Comparison of ENCODE assay signal across 8 cellular contexts in the genomic region with DNA sequence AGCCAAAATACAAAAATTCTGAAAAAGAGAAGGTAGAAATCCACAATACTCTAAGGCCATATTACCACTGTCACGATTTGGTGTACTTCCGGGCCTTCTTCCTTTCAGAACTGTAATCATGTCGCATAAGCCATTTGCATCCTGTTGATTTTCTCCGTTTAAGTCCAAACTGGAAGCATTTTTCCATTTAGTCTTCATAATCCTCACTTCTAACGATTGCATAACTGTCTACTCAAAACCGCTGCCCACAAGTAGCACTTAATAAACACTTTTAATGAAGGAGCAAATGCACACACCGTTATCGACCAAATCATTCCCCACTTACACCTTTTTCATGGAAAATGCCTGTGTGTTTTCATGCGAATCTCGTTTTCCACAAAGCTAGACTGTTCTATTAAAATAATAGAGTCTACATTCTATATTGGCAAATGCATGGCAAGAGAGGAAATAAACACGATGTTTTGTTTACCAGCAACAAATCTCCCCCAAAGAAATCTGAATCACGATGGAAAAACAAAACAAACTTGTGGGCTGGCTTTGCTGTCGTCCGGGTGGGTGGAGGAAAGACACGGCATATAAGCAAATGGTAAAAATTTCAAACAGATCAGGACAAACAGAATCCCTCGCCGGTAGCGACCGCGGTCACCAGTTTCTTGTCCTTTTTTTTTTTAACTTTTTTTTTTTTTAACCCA. TPM values are rescaled to one million over a fixed set of nuclear protein-coding genes. Genes with fewer than 3 reads are reported as not detected.
DNase-seq lines count a peak whose midpoint lies in the region; ATAC-seq and TF ChIP-seq lines count a peak whose summit lies in the region.

No MANE protein-coding gene starts in this region.

- no peak overlapping the region for H4K8ac ChIP-seq in trophoblast cell (ENCODE audit: low read depth, low read length)

- H3K4me3 ChIP-seq in foreskin fibroblast (ENCODE audit: low read depth in 1 of 2, low read length in 2 of 2): peak overlapping the region; percentile 88 to 92
- peak overlapping the region; percentile 97 for H3K4me3 ChIP-seq in trophoblast cell (ENCODE audit: low read depth, low read length)

- H3K9me3 Mint-ChIP-seq in CD14-positive monocyte: no peaks in the 10 kb centered on the region
- H3K9me3 Mint-ChIP-seq in activated B cell treated with CpG ODN at 0.5 μM for 24 hours: no peaks in the 10 kb centered on the region

- no peak overlapping the region for H4K12ac ChIP-seq in trophoblast cell (ENCODE audit: low read depth, low read length)

- peak overlapping the region; percentile 34 to 88 (median 79) for H3K27ac Mint-ChIP-seq in CD14-positive monocyte
- peak overlapping the region; percentile 75 for H3K27ac Mint-ChIP-seq in activated B cell treated with CpG ODN at 0.5 μM for 24 hours

- peaks cover 0 to 2% of the 10 kb centered on the region in 2 experiments for H3K36me3 ChIP-seq in trophoblast cell (ENCODE audit: control insufficient read depth in 1 of 2, insufficient read depth in 2 of 2, low read length in 2 of 2)

- peaks cover 0 to 2% of the 10 kb centered on the region in 2 experiments for H3K4me1 ChIP-seq in trophoblast cell (ENCODE audit: control insufficient read depth in 1 of 2, insufficient read depth in 2 of 2, low read length in 2 of 2)

- no peak overlapping the region for H3K9ac ChIP-seq in trophoblast cell (ENCODE audit: low read length)

- TF ChIP-seq CTCF in CD14-positive monocyte (IDR thresholded peaks at IDR 0.05): no peak
- TF ChIP-seq CTCF in activated B cell treated with CpG ODN at 0.5 μM for 24 hours (IDR thresholded peaks at IDR 0.05): no peak
- no peak for TF ChIP-seq CTCF in foreskin fibroblast (IDR thresholded peaks at IDR 0.05; ENCODE audit: low read depth, low read length)

- intact Hi-C loops in CD14-positive monocyte (cut with micrococcal nuclease): loop anchor here in 1 of 2 donors (10.0 kb wide), 1 partner anchor 1078 kb away; a partner anchor contains a TSS
- intact Hi-C loops in activated B cell treated with CpG ODN at 0.5 μM for 24 hours (cut with micrococcal nuclease): loop anchor here (5.0 kb wide), 2 partner anchors 950 to 1230 kb away; a partner anchor contains a TSS

- H3K27me3 ChIP-seq in trophoblast cell (ENCODE audit: insufficient read depth, low read length): no peaks in the 10 kb centered on the region

- H3K23ac ChIP-seq in trophoblast cell (ENCODE audit: low read length): no peak overlapping the region

- H3K4me3 Mint-ChIP-seq in CD14-positive monocyte (peak overlapping the region; percentile 94 to 95), activated B cell treated with CpG ODN at 0.5 μM for 24 hours (peak overlapping the region; percentile 94)

- peaks cover 9% of the 10 kb centered on the region for H3K79me2 ChIP-seq in trophoblast cell (ENCODE audit: control insufficient read depth, insufficient read depth, low read length, poor library complexity)

- H2BK120ac ChIP-seq in trophoblast cell (ENCODE audit: insufficient read depth, low read length, poor library complexity): no peak overlapping the region

- H3K36me3 Mint-ChIP-seq in CD14-positive monocyte: peaks cover 16 to 19% of the 10 kb centered on the region in 2 donors
- H3K36me3 Mint-ChIP-seq in activated B cell treated with CpG ODN at 0.5 μM for 24 hours (ENCODE audit: low read depth): peaks cover 10% of the 10 kb centered on the region

- H3K27me3 Mint-ChIP-seq in CD14-positive monocyte (ENCODE audit: low read depth in 3 of 3) (peaks cover 0 to 2% (median 0%) of the 10 kb centered on the region in 3 donors), activated B cell treated with CpG ODN at 0.5 μM for 24 hours (no peaks in the 10 kb centered on the region)

- H3K4me1 Mint-ChIP-seq in CD14-positive monocyte (peaks cover 31% of the 10 kb centered on the region), activated B cell treated with CpG ODN at 0.5 μM for 24 hours (peaks cover 22% of the 10 kb centered on the region)

- H3K4ac ChIP-seq in trophoblast cell (ENCODE audit: low read depth, low read length): peak overlapping the region; percentile 57

- no peak for DNase-seq in CD14-positive monocyte (ENCODE audit: low spot score)
- DNase-seq in activated B cell treated with CpG ODN at 0.5 μM for 24 hours: no peak
- peak in 1 of 2 donors; percentile 25 for DNase-seq in foreskin fibroblast
- DNase-seq in trophoblast cell: peak in 1 of 2 donors; percentile 12
- no peak for DNase-seq in retina
- DNase-seq in SHP77 treated with DMSO at 0.1 percent for 48 hours (lab: John Stamatoyannopoulos, UW): no peak

- peaks cover 12% of the 10 kb centered on the region for H3K79me1 ChIP-seq in trophoblast cell (ENCODE audit: low read length)

- WGBS in trophoblast cell (ENCODE audit: extremely low coverage, insufficient coverage, insufficient read length): no CpG with 5 or more reads among the region's 20 CpGs

- H2BK12ac ChIP-seq in trophoblast cell (ENCODE audit: low read length): no peak overlapping the region

- H3K27ac ChIP-seq in trophoblast cell (ENCODE audit: low read depth, low read length): no peak overlapping the region

- H3K9me3 ChIP-seq in trophoblast cell (ENCODE audit: insufficient read depth, low read depth, low read length): no peaks in the 10 kb centered on the region

- H2AFZ ChIP-seq in trophoblast cell (ENCODE audit: insufficient read depth, low read length, poor library complexity): no peak overlapping the region

- H3K14ac ChIP-seq in trophoblast cell (ENCODE audit: low read length): no peak overlapping the region

- no peak overlapping the region for H2BK5ac ChIP-seq in trophoblast cell (ENCODE audit: low read depth, low read length, poor library complexity)

- no peak overlapping the region for H3K18ac ChIP-seq in trophoblast cell (ENCODE audit: low read length)

- POLR2A ChIA-PET in activated B cell treated with CpG ODN at 0.5 μM for 24 hours (lab: Charles Lee): interaction anchor here (1.5 to 2.5 kb wide), 2 partner anchors 48 to 1075 kb away, joined by 6 to 12 read pairs; a partner anchor contains a TSS

- no peak overlapping the region for H2AK5ac ChIP-seq in trophoblast cell (ENCODE audit: low read length)

- H3K4me2 ChIP-seq in trophoblast cell (ENCODE audit: low read length): peak overlapping the region; percentile 93

- CTCF ChIA-PET in activated B cell treated with CpG ODN at 0.5 μM for 24 hours (lab: Charles Lee): no interaction called here

- ATAC-seq in GM18870 (IDR thresholded peaks at IDR 0.05; ENCODE audit: unreplicated experiment) (peak; percentile 18), HG03520 (IDR thresholded peaks at IDR 0.05; ENCODE audit: unreplicated experiment) (peak; percentile 0), activated B cell treated with CpG ODN at 0.5 μM for 24 hours (ENCODE audit: low read depth) (peak; percentile 1)

- H4K91ac ChIP-seq in trophoblast cell (ENCODE audit: low read depth, low read length): no peak overlapping the region

RNA-seq across cellular contexts. Expression of a gene that starts 1.0 kb away (rescaled TPM):
- polyA plus RNA-seq in CD14-positive monocyte: 10 to 100 TPM; 15.8 to 19.5 TPM
- 26.0 and 31.0 TPM in 2 replicates for total RNA-seq in activated B cell treated with CpG ODN at 0.5 μM for 24 hours
- polyA plus RNA-seq in trophoblast cell (2013): 5.8 and 6.3 TPM in 2 replicates

RNA-seq across cellular contexts. Expression of a gene that starts 48.2 kb away (rescaled TPM):
- polyA plus RNA-seq in CD14-positive monocyte: 10 to 100 TPM; 34.6 to 38.1 TPM
- total RNA-seq in activated B cell treated with CpG ODN at 0.5 μM for 24 hours: 70.3 and 78.0 TPM in 2 replicates
- polyA plus RNA-seq in trophoblast cell (2013): 33.3 and 34.1 TPM in 2 replicates
